10 cellular contexts compared by ENCODE assay signal in genomic region chr11:15988693-15989231, GRCh38.
DNase-seq lines count a peak whose midpoint lies in the region; ATAC-seq and TF ChIP-seq lines count a peak whose summit lies in the region.
"Had no signal": no experiment of that assay in that cellular context is flagged by ENCODE, and none has a peak within 500 bp of the region (broad histone marks: within the 10 kb centered on the region; RNA-seq: fewer than 3 reads in every experiment).

No MANE protein-coding gene starts in this region.

- H3K9me3 ChIP-seq in thoracic aorta, result no peaks in the 10 kb centered on the region

- no peaks in the 10 kb centered on the region for H3K4me1 ChIP-seq in thoracic aorta (ENCODE audit: control insufficient read depth in 1 of 2, low read depth in 2 of 2)

- no peaks in the 10 kb centered on the region for H3K27me3 ChIP-seq in thoracic aorta (replicated peaks; ENCODE audit: insufficient read depth)

- no peaks in the 10 kb centered on the region for H3K36me3 ChIP-seq in thoracic aorta

- POLR2A ChIA-PET in WTC11 (lab: Charles Lee), result interaction anchor here (0.6 kb wide), 1 partner anchor 789 kb away, joined by 4 read pairs; no protein-coding TSS in a partner anchor

- no peaks in the 10 kb centered on the region for H3K36me3 Mint-ChIP-seq in WTC11
- H3K36me3 Mint-ChIP-seq: activated naive CD8-positive, alpha-beta T cell had no signal

- peaks cover 8% of the 10 kb centered on the region for H3K4me1 Mint-ChIP-seq in WTC11

- ATAC-seq in WTC11, result peak; percentile 95
- ATAC-seq in thoracic aorta (ENCODE audit: insufficient number of reproducible peaks, low FRiP score, low read depth), result no peak
- ATAC-seq in HG03108 (IDR thresholded peaks at IDR 0.05; ENCODE audit: unreplicated experiment), result no peak
- ATAC-seq in GM21786 (IDR thresholded peaks at IDR 0.05; ENCODE audit: unreplicated experiment), result no peak

- no peak overlapping the region for H3K27ac ChIP-seq in thoracic aorta

- peaks cover 47% of the 10 kb centered on the region for H3K27me3 Mint-ChIP-seq in WTC11 (ENCODE audit: low read depth)

- no peak overlapping the region for H3K4me3 ChIP-seq in thoracic aorta

- TF ChIP-seq CTCF in WTC11 (IDR thresholded peaks at IDR 0.05), result peak; percentile 77
- peak; percentile 20 for TF ChIP-seq CTCF in thoracic aorta (IDR thresholded peaks at IDR 0.05)

- DNase-seq in DMS53 (lab: John Stamatoyannopoulos, UW), result peak; percentile 19
- no peak for DNase-seq in DMS53 treated with DMSO at 0.1 percent for 48 hours (lab: John Stamatoyannopoulos, UW; ENCODE audit: unreplicated experiment)
- DNase-seq in WTC11 (ENCODE audit: low spot score), result peak; percentile 55
- DNase-seq in iPS DF 19.7 (ENCODE audit: low read depth, low spot score), result peak; percentile 38
- DNase-seq in thoracic aorta (ENCODE audit: low spot score), result no peak
- no peak for DNase-seq in activated naive CD4-positive, alpha-beta T cell treated with Interleukin-2 at 50 U/mL for 16 hours
- DNase-seq: activated CD4-positive, CD25-positive, alpha-beta regulatory T cell had no signal

- no peaks in the 10 kb centered on the region for H3K9me3 Mint-ChIP-seq in WTC11

- CTCF ChIA-PET in WTC11 (lab: Charles Lee), result interaction anchor here (0.5 to 2.3 kb wide), 38 partner anchors 8 to 770 kb away, joined by 3 to 19 read pairs (median 4); no protein-coding TSS in a partner anchor

- H3K4me3 Mint-ChIP-seq in WTC11, result peak overlapping the region; percentile 42
- H3K4me3 Mint-ChIP-seq: activated naive CD8-positive, alpha-beta T cell had no signal

- H3K27ac Mint-ChIP-seq in WTC11, result no peak overlapping the region
- H3K27ac Mint-ChIP-seq: activated naive CD8-positive, alpha-beta T cell had no signal

TF ChIP-seq in WTC11, 78 proteins besides CTCF, POLR2A, EP300 and RAD21:
- 0 out of 2 replicates have a peak, but pooled peaks have one; percentile 16 for TF ChIP-seq MAX (CRISPR knock-in tag; IDR thresholded peaks at IDR 0.05)
- TF ChIP-seq JAZF1 (CRISPR knock-in tag; IDR thresholded peaks at IDR 0.05), result no peak
- 0 out of 2 replicates have a peak, but pooled peaks have one; percentile 27 for TF ChIP-seq SMAD3 (CRISPR knock-in tag; IDR thresholded peaks at IDR 0.05; ENCODE audit: borderline replicate concordance)
- TF ChIP-seq CBFB (CRISPR knock-in tag; IDR thresholded peaks at IDR 0.05; ENCODE audit: low read depth), result no peak
- no peak for TF ChIP-seq E2F5 (CRISPR knock-in tag; IDR thresholded peaks at IDR 0.05)

Comparison
In these comparisons a context has a peak if more than half of its experiments do, and no peak if none do; other contexts are left out.
1. DNase-seq: peak in DMS53 (single experiment), WTC11 (single experiment) and iPS DF 19.7 (single experiment); none in DMS53 treated with DMSO at 0.1 percent for 48 hours (single experiment), thoracic aorta (single experiment) and activated naive CD4-positive, alpha-beta T cell treated with Interleukin-2 at 50 U/mL for 16 hours (single experiment).